8 cellular contexts compared by ENCODE assay signal in genomic region chr11:94493443-94494199, GRCh38. TPM values are rescaled to one million over a fixed set of nuclear protein-coding genes. Genes with fewer than 3 reads are reported as not detected.
A peak's percentile ranks its signal among the peaks of the same experiment; 100 is the strongest.
DNase-seq lines count a peak whose midpoint lies in the region; ATAC-seq, FAIRE-seq and TF ChIP-seq lines count a peak whose summit lies in the region.

ANKRD49 (plus strand) TSS chr11:94493984; CDS start chr11:94496694, 2,710 bp downstream.
MRE11 (minus strand) TSS chr11:94493844; CDS start chr11:94492801, 1,043 bp downstream.

- peak within 1 kb of the TSS; percentile 89 for H3K9ac ChIP-seq in OCI-LY3 (ENCODE audit: low read length)
- H3K9ac ChIP-seq in endothelial cell of umbilical vein (replicated peaks; ENCODE audit: extremely low read depth, insufficient read depth, low read length): peak within 1 kb of the TSS; percentile 76

- H3K9me3 ChIP-seq in OCI-LY3 (ENCODE audit: insufficient read depth, low read length) (no peaks in the 10 kb centered on the region), endothelial cell of umbilical vein (replicated peaks; ENCODE audit: control insufficient read depth, insufficient read depth, low read length) (no peaks in the 10 kb centered on the region)

- peaks cover 31% of the 10 kb centered on the region for H3K36me3 Mint-ChIP-seq in Calu3 (ENCODE audit: insufficient read depth, unreplicated experiment)

- H3K4me1 ChIP-seq in OCI-LY3 (ENCODE audit: low read length) (peaks cover 21% of the 10 kb centered on the region), endothelial cell of umbilical vein (ENCODE audit: control insufficient read depth, extremely low read depth, insufficient read depth, low read length) (peaks cover 16% of the 10 kb centered on the region)

- no peaks in the 10 kb centered on the region for H4K20me1 ChIP-seq in OCI-LY3 (ENCODE audit: insufficient read depth, low read length)
- no peaks in the 10 kb centered on the region for H4K20me1 ChIP-seq in endothelial cell of umbilical vein (replicated peaks; ENCODE audit: control insufficient read depth, extremely low read depth, insufficient read depth, low read length)

- peaks cover 30% of the 10 kb centered on the region for H3K36me3 ChIP-seq in OCI-LY3 (replicated peaks; ENCODE audit: low read depth, low read length)
- peaks cover 2 to 7% of the 10 kb centered on the region in 2 experiments for H3K36me3 ChIP-seq in endothelial cell of umbilical vein (ENCODE audit: control insufficient read depth in 2 of 2, extremely low read depth in 1 of 2, insufficient read depth in 2 of 2, low read length in 2 of 2)

- peaks cover 47% of the 10 kb centered on the region for H3K79me2 ChIP-seq in OCI-LY3 (ENCODE audit: low read length)
- H3K79me2 ChIP-seq in endothelial cell of umbilical vein (ENCODE audit: control insufficient read depth, insufficient read depth, low read length): peaks cover 15% of the 10 kb centered on the region

- H3K4me2 ChIP-seq in OCI-LY3 (ENCODE audit: low read length) (peak within 1 kb of the TSS; percentile 85), endothelial cell of umbilical vein (ENCODE audit: insufficient read depth, low read length) (peak within 1 kb of the TSS; percentile 97)

- TF ChIP-seq POLR2A in endothelial cell of umbilical vein (IDR thresholded peaks at IDR 0.05; ENCODE audit: low read depth, low read length): peak; percentile 62

- CTCF ChIA-PET in Calu3 (lab: Charles Lee) (interaction anchor here (0.6 to 1.3 kb wide), 2 partner anchors 189 to 598 kb away, joined by 4 read pairs; no protein-coding TSS in a partner anchor), endothelial cell of umbilical vein (lab: Charles Lee) (interaction anchor here (1.0 to 2.7 kb wide), 3 partner anchors 12 to 598 kb away, joined by 3 to 14 read pairs (median 9); no protein-coding TSS in a partner anchor)

- no peaks in the 10 kb centered on the region for H3K9me1 ChIP-seq in endothelial cell of umbilical vein (replicated peaks; ENCODE audit: control insufficient read depth, extremely low read depth, insufficient read depth, low read length)

- peak within 1 kb of the TSS; percentile 81 for H3K4me3 Mint-ChIP-seq in Calu3 (ENCODE audit: low read depth, unreplicated experiment)

- peak; percentile 99 for FAIRE-seq in endothelial cell of umbilical vein (lab: Jason Lieb, UNC)

- dilution Hi-C loops in endothelial cell of umbilical vein (cut with MboI; ENCODE audit: extremely low pct_ligation_motif_present, low sequenced_read_pairs): no loop called here

- POLR2A ChIA-PET in endothelial cell of umbilical vein (lab: Charles Lee): interaction anchor here (1.0 kb wide), 2 partner anchors 710 to 755 kb away, joined by 3 read pairs; partner anchors contain the start of gene MED17

- H3K27me3 Mint-ChIP-seq in Calu3 (ENCODE audit: unreplicated experiment): no peaks in the 10 kb centered on the region

- H3K4me3 ChIP-seq in OCI-LY3 (ENCODE audit: low read length) (peak within 1 kb of the TSS; percentile 86), endothelial cell of umbilical vein (replicated peaks in 1 of 3; ENCODE audit: insufficient read depth in 1 of 3, low read depth in 1 of 3, low read length in 3 of 3) (peak within 1 kb of the TSS; percentile 68 to 91 (median 85))

- intact Hi-C loops in Calu3 (cut with micrococcal nuclease; ENCODE audit: unreplicated experiment): loop anchor here (5.0 kb wide), 1 partner anchor 216 kb away; no protein-coding TSS in a partner anchor
- intact Hi-C loops in endothelial cell of umbilical vein (cut with micrococcal nuclease): loop anchor here (1.0 to 10.0 kb wide), 4 partner anchors 365 to 1296 kb away; partner anchors contain the start of genes C11orf54, PANX1, SLC36A4 and TAF1D

- BruUV-seq in Calu3 (replicated peaks; lab: Mats Ljungman, UMichigan): no TSS peak
- TSS peak; percentile 68 for BruUV-seq in endothelial cell of umbilical vein (replicated peaks; lab: Mats Ljungman, UMichigan)

- peak; percentile 100 for ATAC-seq in GM21515 (IDR thresholded peaks at IDR 0.05; ENCODE audit: unreplicated experiment)

- H3K4me1 Mint-ChIP-seq in Calu3 (ENCODE audit: low read depth, unreplicated experiment): peaks cover 8% of the 10 kb centered on the region

- H3K27me3 ChIP-seq in OCI-LY3 (ENCODE audit: low read depth, low read length) (no peaks in the 10 kb centered on the region), endothelial cell of umbilical vein (ENCODE audit: control insufficient read depth in 2 of 2, insufficient read depth in 2 of 2, low read length in 2 of 2) (no peaks in the 10 kb centered on the region)

- H3K27ac Mint-ChIP-seq in Calu3 (ENCODE audit: unreplicated experiment): peak within 1 kb of the TSS; percentile 86

- DNase-seq in Calu3 (peak; percentile 93), HuH-7 (ENCODE audit: low spot score) (peak; percentile 78), endothelial cell of umbilical vein (ENCODE audit: low read depth, low spot score) (peak; percentile 100), midbrain (lab: John Stamatoyannopoulos, UW) (peak; percentile 97)
- DNase-seq in activated CD8-positive, alpha-beta memory T cell treated with anti-CD3 and anti-CD28 coated beads, Interleukin-2, amount 50 U/mL, for 48 hours: peak; percentile 94
- peak; percentile 90 for DNase-seq in stimulated activated CD8-positive, alpha-beta memory T cell treated with anti-CD3 and anti-CD28 coated beads, Interleukin-2, amount 100 ng/mL, for 1 hour (ENCODE audit: low read depth in 2 of 2)

- H2AFZ ChIP-seq in OCI-LY3 (ENCODE audit: low read depth, low read length) (peak within 1 kb of the TSS; percentile 83), endothelial cell of umbilical vein (ENCODE audit: low read depth, low read length) (peak within 1 kb of the TSS; percentile 85)

- H3K9me3 Mint-ChIP-seq in Calu3 (ENCODE audit: low read depth, unreplicated experiment): no peaks in the 10 kb centered on the region

- TF ChIP-seq CTCF in Calu3 (IDR thresholded peaks at IDR 0.05; ENCODE audit: unreplicated experiment) (no peak), OCI-LY3 (IDR thresholded peaks at IDR 0.05; ENCODE audit: low read depth, low read length) (no peak), endothelial cell of umbilical vein (IDR thresholded peaks at IDR 0.05; ENCODE audit: extremely low read depth in 1 of 2, insufficient read depth in 1 of 2, low read depth in 1 of 2, low read length in 2 of 2) (no peak)

- peak within 1 kb of the TSS; percentile 53 for H3K27ac ChIP-seq in OCI-LY3 (ENCODE audit: low read length)
- H3K27ac ChIP-seq in endothelial cell of umbilical vein (ENCODE audit: insufficient read depth, low read depth, low read length): peak within 1 kb of the TSS; percentile 56

TF ChIP-seq in endothelial cell of umbilical vein, 7 proteins besides CTCF, POLR2A, EP300 and RAD21:
- TF ChIP-seq GATA2 (IDR thresholded peaks at IDR 0.05; ENCODE audit: insufficient read depth, insufficient read length, low read depth, low read length) (no peak), POLR2AphosphoS5 (IDR thresholded peaks at IDR 0.05; ENCODE audit: insufficient read depth, low read depth, low read length) (peak; percentile 40)

RNA-seq across cellular contexts. Expression of gene ANKRD49, which starts in this region (rescaled TPM):
- total RNA-seq in Calu3 (2022): 10.1 and 10.3 TPM in 2 replicates
- total RNA-seq in endothelial cell of umbilical vein: 7.6 and 8.0 TPM in 2 replicates
- 6.0 and 7.4 TPM in 2 replicates for polyA plus RNA-seq in endothelial cell of umbilical vein
- polyA plus RNA-seq in endothelial cell of umbilical vein (2011; cell fraction: cytosol; rRNA removed): 6.1 and 7.4 TPM in 2 replicates
- 14.6 and 19.4 TPM in 2 replicates for polyA plus RNA-seq in endothelial cell of umbilical vein (2011; cell fraction: nucleus; rRNA removed)
- polyA plus RNA-seq in endothelial cell of umbilical vein (2012): 9.4 TPM in 2 replicates
- 5.8 and 6.4 TPM in 2 replicates for polyA minus RNA-seq in endothelial cell of umbilical vein
- polyA minus RNA-seq in endothelial cell of umbilical vein (2011; cell fraction: cytosol; rRNA and poly(A)+ RNA removed): 4.0 TPM
- 7.9 and 11.7 TPM in 2 replicates for polyA minus RNA-seq in endothelial cell of umbilical vein (2011; cell fraction: nucleus; rRNA and poly(A)+ RNA removed)

RNA-seq across cellular contexts. Expression of gene MRE11, which starts in this region (rescaled TPM):
- total RNA-seq in Calu3 (2022) (25.6 and 27.2 TPM in 2 replicates), endothelial cell of umbilical vein (22.0 and 25.3 TPM in 2 replicates)
- polyA plus RNA-seq in endothelial cell of umbilical vein: 3.0 and 4.5 TPM in 2 replicates
- polyA plus RNA-seq in endothelial cell of umbilical vein (2011; cell fraction: cytosol; rRNA removed): 5.0 and 5.2 TPM in 2 replicates
- 18.7 and 27.6 TPM in 2 replicates for polyA plus RNA-seq in endothelial cell of umbilical vein (2011; cell fraction: nucleus; rRNA removed)
- polyA plus RNA-seq in endothelial cell of umbilical vein (2012): 13.4 and 20.3 TPM in 2 replicates
- 8.9 and 10.1 TPM in 2 replicates for polyA minus RNA-seq in endothelial cell of umbilical vein
- polyA minus RNA-seq in endothelial cell of umbilical vein (2011; cell fraction: cytosol; rRNA and poly(A)+ RNA removed): 12.5 TPM
- 21.0 and 32.8 TPM in 2 replicates for polyA minus RNA-seq in endothelial cell of umbilical vein (2011; cell fraction: nucleus; rRNA and poly(A)+ RNA removed)

Comparison
In these comparisons a context has a peak if more than half of its experiments do, and no peak if none do; other contexts are left out.
1. Peak in every context shown above with its lines: DNase-seq, ATAC-seq, H3K4me3 ChIP-seq and H3K27ac ChIP-seq.